ENCODE assay signal across 24 cellular contexts in the genomic region with DNA sequence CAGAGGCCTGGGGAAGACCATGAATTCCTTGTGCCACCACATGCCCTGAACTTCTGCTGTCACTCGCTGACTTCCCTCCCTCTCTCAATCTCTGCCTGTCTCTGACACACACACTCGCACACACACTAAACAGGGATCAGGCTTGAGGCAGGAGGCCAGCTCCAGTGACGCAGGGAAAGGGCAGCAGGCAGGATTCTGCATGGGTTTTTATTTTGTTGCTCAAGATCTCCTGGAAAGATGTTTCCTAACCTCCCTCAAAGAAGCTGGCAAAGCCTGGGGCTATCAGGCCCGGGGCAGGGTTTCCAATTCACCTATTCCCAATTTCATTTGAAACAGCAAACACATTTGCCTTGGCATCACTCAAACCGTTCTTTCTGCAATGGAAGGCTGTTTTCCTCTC. TPM values are rescaled to one million over a fixed set of nuclear protein-coding genes. Genes with fewer than 3 reads are reported as not detected.
DNase-seq lines count a peak whose midpoint lies in the region; ATAC-seq and TF ChIP-seq lines count a peak whose summit lies in the region.
"Had no signal": no experiment of that assay in that cellular context is flagged by ENCODE, and none has a peak within 500 bp of the region (broad histone marks: within the 10 kb centered on the region; RNA-seq: fewer than 3 reads in every experiment).

No MANE protein-coding gene starts in this region.

- H3K4me1 ChIP-seq in transverse colon, result peaks cover 0 to 6% (median 2%) of the 10 kb centered on the region in 4 donors

- in situ Hi-C loops in transverse colon (cut with MboI; ENCODE audit: low pct_ligation_motif_present in 1 of 4, low pct_unique_long_range_greater_than_20kb in 1 of 4, low sequenced_read_pairs in 3 of 4), result no loop called here

- TF ChIP-seq EP300 in transverse colon (IDR thresholded peaks at IDR 0.05; ENCODE audit: low read depth), result no peak

- DNase-seq in AG20443 (ENCODE audit: low spot score) (peak; percentile 82), M059J (ENCODE audit: low read depth) (peak; percentile 13), fibroblast of mammary gland (ENCODE audit: low read depth) (peak; percentile 43), sciatic nerve (ENCODE audit: low spot score) (no peak), glomerular visceral epithelial cell (ENCODE audit: extremely low spot score) (no peak), transverse colon (no peak), WERI-Rb-1 (no peak), GM10266 (ENCODE audit: extremely low spot score) (no peak)
- DNase-seq: activated CD4-positive, alpha-beta T cell treated with anti-CD3 and anti-CD28 coated beads for 48 hours; activated naive CD8-positive, alpha-beta T cell treated with anti-CD3 and anti-CD28 coated beads, Interleukin-2, amount 10 ng/mL, durations not matched to agents 7 days and 5 days; brain microvascular endothelial cell; dermis blood vessel endothelial cell; EL; MG63; naive thymus-derived CD8-positive, alpha-beta T cell; NCI-H1436 treated with DMSO at 0.1 percent for 48 hours; NCI-H69; stimulated activated CD4-positive, alpha-beta T cell treated with anti-CD3 and anti-CD28 coated beads, Interleukin-1b, Interleukin-23, amount 100 ng/mL, for 48 hours; stimulated activated naive CD4-positive, alpha-beta T cell treated with Interleukin-2 at 50 U/mL for 16 hours; T-cell had no signal

- H3K9me3 ChIP-seq in transverse colon (no peaks in the 10 kb centered on the region), WERI-Rb-1 (ENCODE audit: severe bottlenecking) (peaks cover 3% of the 10 kb centered on the region)
- H3K9me3 ChIP-seq: MG63 had no signal

- no peak for TF ChIP-seq POLR2A in transverse colon (IDR thresholded peaks at IDR 0.05)

- TF ChIP-seq CTCF in fibroblast of mammary gland (conservative IDR thresholded peaks at IDR 0.05; ENCODE audit: control insufficient read depth, insufficient read depth, low read depth, low read length) (no peak), transverse colon (IDR thresholded peaks at IDR 0.05) (no peak), WERI-Rb-1 (IDR thresholded peaks at IDR 0.05; ENCODE audit: low read depth, low read length) (no peak), GM10266 (IDR thresholded peaks at IDR 0.05; ENCODE audit: control insufficient read depth, insufficient read depth, low read depth, missing control alignments) (no peak)

- H3K27ac ChIP-seq in transverse colon (no peak overlapping the region), WERI-Rb-1 (no peak overlapping the region)
- H3K27ac ChIP-seq: brain microvascular endothelial cell, epithelial cell of prostate, HL-60 had no signal

- H3K27me3 ChIP-seq in transverse colon, result peaks cover 12% of the 10 kb centered on the region
- no peaks in the 10 kb centered on the region for H3K27me3 ChIP-seq in WERI-Rb-1 (ENCODE audit: insufficient read depth, low read depth, severe bottlenecking)
- H3K27me3 ChIP-seq: MG63 had no signal

- no peaks in the 10 kb centered on the region for H3K36me3 ChIP-seq in transverse colon
- H3K36me3 ChIP-seq in WERI-Rb-1, result 0 out of 2 replicates have a peak, but pooled peaks cover 3% of the 10 kb centered on the region
- H3K36me3 ChIP-seq: brain microvascular endothelial cell, MG63 had no signal

- WGBS in transverse colon (ENCODE audit: low coverage in 1 of 2), 2 donors, result 67 to 77% methylated on average over 1 to 5 of the region's 5 CpGs

- H3K4me3 ChIP-seq in fibroblast of mammary gland (ENCODE audit: control insufficient read depth, low read depth, low read length), result no peak overlapping the region
- no peak overlapping the region for H3K4me3 ChIP-seq in transverse colon
- no peak overlapping the region for H3K4me3 ChIP-seq in WERI-Rb-1 (ENCODE audit: low read depth, low read length)
- H3K4me3 ChIP-seq: MG63 had no signal

- peak; percentile 54 for ATAC-seq in sciatic nerve
- ATAC-seq: activated T-helper 17 cell treated with anti-CD3 and anti-CD28 coated beads, Interleukin-2, amount 50 U/mL, for 72 hours had no signal

- intact Hi-C loops in sciatic nerve (cut with DNase I) (no loop called here), transverse colon (cut with DNase I; ENCODE audit: low total_unique reads) (no loop called here)

RNA-seq across cellular contexts. Expression of a gene that starts 27.7 kb away (rescaled TPM):
- 13.9 and 18.0 TPM in 2 replicates for total RNA-seq in M059J (2014; rRNA removed; shearing (Covaris generic))
- total RNA-seq in sciatic nerve, result 61.5 TPM
- 10 to 100 TPM; 23.9 to 86.0 (median 30.3) TPM for total RNA-seq in transverse colon

RNA-seq across cellular contexts. Expression of a gene that starts 31.6 kb away (rescaled TPM):
- total RNA-seq in M059J (2014; rRNA removed; shearing (Covaris generic)), result 7.7 and 29.7 TPM in 2 replicates
- 43.8 TPM for total RNA-seq in sciatic nerve
- 10 to 100 TPM; 13.9 to 98.7 (median 24.4) TPM for total RNA-seq in transverse colon

RNA-seq across cellular contexts. Expression of a gene that starts 33.1 kb away (rescaled TPM):
- total RNA-seq in M059J (2014; rRNA removed; shearing (Covaris generic)), result not detected in 2 replicates
- total RNA-seq in sciatic nerve (4.5 TPM), transverse colon (1 to 10 TPM in 1 of 4 donors, under 1 TPM in 1, not detected in 2; 0.55 to 3.0 TPM)
- total RNA-seq: activated T-helper 17 cell treated with anti-CD3 and anti-CD28 coated beads, Interleukin-2, amount 50 U/mL, for 72 hours; dermis blood vessel endothelial cell; skeletal muscle tissue had no signal

RNA-seq across cellular contexts. Expression of a gene that starts 52.8 kb away (rescaled TPM):
- 14.3 and 22.1 TPM in 2 replicates for total RNA-seq in M059J (2014; rRNA removed; shearing (Covaris generic))
- total RNA-seq in sciatic nerve (117 TPM), transverse colon (100 to 1,000 TPM in 1 of 4 donors, 10 to 100 TPM in 3; 39.6 to 261 (median 65.0) TPM)

Comparison
In these comparisons a context has a peak if more than half of its experiments do, and no peak if none do; other contexts are left out.
1. DNase-seq: peak in AG20443 (single experiment), M059J (single experiment) and fibroblast of mammary gland (single experiment); none in sciatic nerve (single experiment), glomerular visceral epithelial cell (single experiment), transverse colon (single experiment), WERI-Rb-1 (single experiment) and GM10266 (single experiment).